8 cellular contexts compared by ENCODE assay signal in the genomic region with DNA sequence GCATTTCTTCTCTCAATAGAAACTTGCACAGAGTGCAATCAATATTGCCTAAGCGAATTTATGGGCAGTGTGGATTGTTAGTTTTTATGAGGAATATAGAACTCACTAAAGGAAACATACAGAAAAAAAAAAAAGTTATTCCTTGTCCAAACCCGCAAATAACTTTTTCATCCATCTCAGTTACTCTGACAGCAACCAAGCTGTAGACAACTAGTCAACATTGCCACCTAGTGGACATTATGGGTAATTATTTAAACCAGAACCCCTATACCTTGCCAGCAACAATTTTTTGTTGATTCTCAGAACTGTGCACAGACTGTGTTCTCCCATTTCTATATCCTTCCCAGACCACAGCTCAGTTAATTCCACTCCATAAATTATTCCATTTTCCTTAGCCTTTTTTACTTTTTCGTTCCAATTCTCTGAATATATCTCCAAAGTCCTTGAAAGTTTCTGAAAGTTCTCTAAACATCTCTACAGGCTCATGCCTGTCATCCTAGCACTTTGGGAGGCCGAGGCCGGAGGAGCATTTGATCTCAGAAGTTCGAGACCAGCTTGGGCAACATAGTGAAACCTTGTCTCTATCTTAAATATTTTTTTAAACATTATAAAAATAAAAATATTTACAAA. TPM values are rescaled to one million over a fixed set of nuclear protein-coding genes. Genes with fewer than 3 reads are reported as not detected.
DNase-seq lines count a peak whose midpoint lies in the region; ATAC-seq and TF ChIP-seq lines count a peak whose summit lies in the region.

No MANE protein-coding gene starts in this region.

- H3K36me3 ChIP-seq in GM06990 (ENCODE audit: control insufficient read depth, insufficient read depth, low read length) (no peaks in the 10 kb centered on the region), KMS-11 (ENCODE audit: insufficient read depth) (no peaks in the 10 kb centered on the region), SK-N-SH (replicated peaks in 1 of 2; ENCODE audit: control insufficient read depth in 1 of 2, insufficient read depth in 2 of 2, low read length in 1 of 2) (no peaks in the 10 kb centered on the region), fibroblast of lung (ENCODE audit: control insufficient read depth, insufficient read depth, low read length) (no peaks in the 10 kb centered on the region), prostate gland (no peaks in the 10 kb centered on the region), MG63 (no peaks in the 10 kb centered on the region)

- DNase-seq in AG08395 (ENCODE audit: low spot score) = peak; percentile 69
- no peak for DNase-seq in GM06990 (ENCODE audit: extremely low read depth, insufficient read length)
- DNase-seq in SK-N-SH = peak; percentile 73
- DNase-seq in fibroblast of lung (ENCODE audit: low read depth in 2 of 2) = peak; percentile 50 to 81
- DNase-seq in prostate gland (ENCODE audit: low spot score) = no peak
- DNase-seq in MG63 = no peak

- TF ChIP-seq POLR2A in prostate gland (IDR thresholded peaks at IDR 0.05) = no peak

- peaks cover 2% of the 10 kb centered on the region; the same call in 1 of the 2 replicates for H3K27me3 ChIP-seq in GM06990 (replicated peaks; ENCODE audit: control insufficient read depth, insufficient read depth, low read length)
- H3K27me3 ChIP-seq in KMS-11 (ENCODE audit: insufficient read depth, low read depth) = no peaks in the 10 kb centered on the region
- no peaks in the 10 kb centered on the region for H3K27me3 ChIP-seq in SK-N-SH (ENCODE audit: insufficient read depth)
- H3K27me3 ChIP-seq in fibroblast of lung (ENCODE audit: control insufficient read depth, insufficient read depth, low read length) = no peaks in the 10 kb centered on the region
- no peaks in the 10 kb centered on the region for H3K27me3 ChIP-seq in prostate gland (replicated peaks; ENCODE audit: insufficient read depth)
- no peaks in the 10 kb centered on the region for H3K27me3 ChIP-seq in MG63

- H3K79me2 ChIP-seq in KMS-11 (ENCODE audit: insufficient read depth, low read depth) (no peaks in the 10 kb centered on the region), SK-N-SH (ENCODE audit: insufficient read depth) (no peaks in the 10 kb centered on the region), fibroblast of lung (ENCODE audit: control insufficient read depth, insufficient read depth, low read length) (no peaks in the 10 kb centered on the region)

- H3K4me2 ChIP-seq in KMS-11 = no peak overlapping the region
- no peak overlapping the region for H3K4me2 ChIP-seq in SK-N-SH
- no peak overlapping the region for H3K4me2 ChIP-seq in fibroblast of lung (ENCODE audit: extremely low read depth, insufficient read depth, low read length)

- CTCF ChIA-PET in SK-N-SH (lab: Yijun Ruan, JAX) = interaction anchor here (0.6 to 3.3 kb wide), 28 partner anchors 8 to 846 kb away, joined by 3 to 25 read pairs (median 4); a partner anchor contains a TSS

- TF ChIP-seq EP300 in SK-N-SH (IDR thresholded peaks at IDR 0.05; ENCODE audit: borderline replicate concordance in 1 of 2, low read depth in 1 of 2, low read length in 1 of 2) = no peak

- peak; percentile 67 for TF ChIP-seq RAD21 in SK-N-SH (IDR thresholded peaks at IDR 0.05; ENCODE audit: low read length)

- no peaks in the 10 kb centered on the region for H3F3A ChIP-seq in SK-N-SH (replicated peaks; ENCODE audit: insufficient read depth)

- intact Hi-C loops in prostate gland (cut with DNase I) = loop anchor here (5.0 kb wide), 1 partner anchor 88 kb away; a partner anchor contains a TSS

- 45% methylated on average over 6 of the region's 6 CpGs for WGBS in SK-N-SH (ENCODE audit: low lambda C conversion rate)
- WGBS in prostate gland = 64% methylated on average over 6 of the region's 6 CpGs

- no peak overlapping the region for H3K27ac ChIP-seq in KMS-11
- no peak overlapping the region for H3K27ac ChIP-seq in SK-N-SH (ENCODE audit: low read depth in 2 of 2, low read length in 1 of 2)
- no peak overlapping the region for H3K27ac ChIP-seq in fibroblast of lung (ENCODE audit: insufficient read depth, low read length)
- no peak overlapping the region for H3K27ac ChIP-seq in prostate gland

- H3K9me3 ChIP-seq in SK-N-SH (no peaks in the 10 kb centered on the region), fibroblast of lung (ENCODE audit: control insufficient read depth, insufficient read depth, low read depth, low read length) (no peaks in the 10 kb centered on the region), prostate gland (no peaks in the 10 kb centered on the region), MG63 (peaks cover 12% of the 10 kb centered on the region)

- TF ChIP-seq CTCF in GM06990 (IDR thresholded peaks at IDR 0.05; ENCODE audit: insufficient read depth, low read length, poor library complexity, severe bottlenecking) (peak; percentile 49), KMS-11 (conservative IDR thresholded peaks at IDR 0.05; ENCODE audit: low read depth, low read length) (peak; percentile 76), SK-N-SH (IDR thresholded peaks at IDR 0.05) (peak; percentile 83), fibroblast of lung (conservative IDR thresholded peaks at IDR 0.05 in 1 of 2, IDR thresholded peaks at IDR 0.05 in 1 of 2; ENCODE audit: low read depth in 1 of 2, low read length in 2 of 2) (peak; percentile 68 to 73), prostate gland (IDR thresholded peaks at IDR 0.05) (peak; percentile 58 to 87 (median 72))

- POLR2A ChIA-PET in SK-N-SH (lab: Yijun Ruan, JAX) = no interaction called here

- no peak overlapping the region for H2AFZ ChIP-seq in KMS-11 (ENCODE audit: low read depth)
- no peak overlapping the region for H2AFZ ChIP-seq in SK-N-SH (ENCODE audit: low read depth)
- no peak overlapping the region for H2AFZ ChIP-seq in fibroblast of lung (ENCODE audit: low read length)

- H3K9ac ChIP-seq in KMS-11 (no peak overlapping the region), SK-N-SH (no peak overlapping the region), fibroblast of lung (ENCODE audit: insufficient read depth, low read length) (no peak overlapping the region)

- H4K20me1 ChIP-seq in KMS-11 (ENCODE audit: insufficient read depth) (no peaks in the 10 kb centered on the region), SK-N-SH (ENCODE audit: insufficient read depth) (no peaks in the 10 kb centered on the region), fibroblast of lung (ENCODE audit: control insufficient read depth, extremely low read depth, insufficient read depth, low read length) (no peaks in the 10 kb centered on the region)

- no peak overlapping the region for H3K4me3 ChIP-seq in GM06990 (replicated peaks; ENCODE audit: low read depth, low read length)
- no peak overlapping the region for H3K4me3 ChIP-seq in KMS-11 (IDR thresholded peaks at IDR 0.05; ENCODE audit: insufficient read depth, low read depth, low read length)
- H3K4me3 ChIP-seq in SK-N-SH (ENCODE audit: low read depth in 2 of 2, low read length in 1 of 2) = peak overlapping the region in 1 of 2 experiments; percentile 22; a peak in 1 of 4 replicates
- no peak overlapping the region for H3K4me3 ChIP-seq in fibroblast of lung (replicated peaks in 1 of 4; ENCODE audit: control extremely low read depth in 1 of 4, insufficient read depth in 1 of 4, low read depth in 3 of 4, low read length in 4 of 4)
- no peak overlapping the region for H3K4me3 ChIP-seq in prostate gland
- H3K4me3 ChIP-seq in MG63 = no peak overlapping the region

- no peaks in the 10 kb centered on the region for H3K4me1 ChIP-seq in KMS-11 (ENCODE audit: low read depth, poor library complexity, severe bottlenecking)
- H3K4me1 ChIP-seq in SK-N-SH (ENCODE audit: control insufficient read depth in 1 of 2, insufficient read depth in 2 of 2, low read depth in 1 of 2, low read length in 1 of 2) = peaks cover 0 to 4% of the 10 kb centered on the region in 2 experiments; a peak in 1 of 4 replicates
- H3K4me1 ChIP-seq in fibroblast of lung (ENCODE audit: control insufficient read depth, extremely low read depth, insufficient read depth, low read length) = peaks cover 3% of the 10 kb centered on the region
- H3K4me1 ChIP-seq in prostate gland (replicated peaks) = no peaks in the 10 kb centered on the region

- no peak for ATAC-seq in HG02840 (IDR thresholded peaks at IDR 0.05; ENCODE audit: low FRiP score, unreplicated experiment)

- H3K9me2 ChIP-seq in SK-N-SH = no peaks in the 10 kb centered on the region

TF ChIP-seq in SK-N-SH, 30 proteins besides CTCF, POLR2A, EP300 and RAD21:
- TF ChIP-seq GABPA (IDR thresholded peaks at IDR 0.05; ENCODE audit: low read depth) = no peak
- TF ChIP-seq, protein P1, sequence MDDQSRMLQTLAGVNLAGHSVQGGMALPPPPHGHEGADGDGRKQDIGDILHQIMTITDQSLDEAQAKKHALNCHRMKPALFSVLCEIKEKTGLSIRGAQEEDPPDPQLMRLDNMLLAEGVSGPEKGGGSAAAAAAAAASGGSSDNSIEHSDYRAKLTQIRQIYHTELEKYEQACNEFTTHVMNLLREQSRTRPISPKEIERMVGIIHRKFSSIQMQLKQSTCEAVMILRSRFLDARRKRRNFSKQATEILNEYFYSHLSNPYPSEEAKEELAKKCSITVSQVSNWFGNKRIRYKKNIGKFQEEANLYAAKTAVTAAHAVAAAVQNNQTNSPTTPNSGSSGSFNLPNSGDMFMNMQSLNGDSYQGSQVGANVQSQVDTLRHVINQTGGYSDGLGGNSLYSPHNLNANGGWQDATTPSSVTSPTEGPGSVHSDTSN (IDR thresholded peaks at IDR 0.05) = peak; percentile 26; the same call in 1 of the 2 replicates
- TF ChIP-seq, protein P2, sequence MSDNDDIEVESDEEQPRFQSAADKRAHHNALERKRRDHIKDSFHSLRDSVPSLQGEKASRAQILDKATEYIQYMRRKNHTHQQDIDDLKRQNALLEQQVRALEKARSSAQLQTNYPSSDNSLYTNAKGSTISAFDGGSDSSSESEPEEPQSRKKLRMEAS (IDR thresholded peaks at IDR 0.05; ENCODE audit: low read depth) = no peak
- peak; percentile 21; the same call in 1 of the 2 replicates for TF ChIP-seq SMC3 (IDR thresholded peaks at IDR 0.05; ENCODE audit: low read depth, low read length)
- TF ChIP-seq FOSL2 (IDR thresholded peaks at IDR 0.05; ENCODE audit: borderline replicate concordance, low read depth) = no peak

RNA-seq across cellular contexts. Expression of a gene that starts 2.6 kb away (rescaled TPM):
- 0.82 and 0.89 TPM in 2 replicates for polyA plus RNA-seq in SK-N-SH (2012; rRNA removed)
- polyA plus RNA-seq in SK-N-SH (2012; cell fraction: cytosol; rRNA removed) = 1.0 TPM in 2 replicates
- polyA plus RNA-seq in SK-N-SH (2012; cell fraction: nucleus; rRNA removed) = 1.1 and 1.4 TPM in 2 replicates
- total RNA-seq in fibroblast of lung = 7.1 and 9.5 TPM in 2 replicates
- polyA plus RNA-seq in fibroblast of lung = 2.7 and 3.0 TPM in 2 replicates
- 6.2 and 7.0 TPM in 2 replicates for polyA plus RNA-seq in fibroblast of lung (2012)
- 4.4 and 7.7 TPM in 2 replicates for polyA minus RNA-seq in fibroblast of lung (ENCODE audit: low replicate concordance)
- total RNA-seq in prostate gland = 10 to 100 TPM in 1 of 2 donors, 1 to 10 TPM in 1; 8.4 to 10.3 TPM
- total RNA-seq in MG63 (2014; rRNA removed; shearing (Covaris generic); ENCODE audit: low replicate concordance) = 8.1 and 16.2 TPM in 2 replicates

Comparison
In these comparisons a context has a peak if more than half of its experiments do, and no peak if none do; other contexts are left out.
1. DNase-seq: peak in AG08395 (single experiment), SK-N-SH (single experiment) and fibroblast of lung (2 of 2); none in GM06990 (single experiment), prostate gland (single experiment) and MG63 (single experiment).
2. Peak in every context shown above with its lines, with median percentiles within 50 percentile points of each other: CTCF ChIP-seq.